8 cellular contexts compared by ENCODE assay signal in genomic region chr11:19344661-19345518, GRCh38.
DNase-seq lines count a peak whose midpoint lies in the region; ATAC-seq and TF ChIP-seq lines count a peak whose summit lies in the region.

No MANE protein-coding gene starts in this region.

- DNase-seq in NCI-H1092 (lab: John Stamatoyannopoulos, UW) (peak; percentile 39), left lobe of liver (ENCODE audit: low spot score) (peak; percentile 59), tibial nerve (ENCODE audit: low spot score in 2 of 2) (no peak), DMS114 treated with DMSO at 0.1 percent for 48 hours (lab: John Stamatoyannopoulos, UW; ENCODE audit: unreplicated experiment) (no peak), T-helper 1 cell (no peak)
- no peak for DNase-seq in central memory CD8-positive, alpha-beta T cell (ENCODE audit: low spot score in 2 of 2)

- ATAC-seq in GM18868 (IDR thresholded peaks at IDR 0.05; ENCODE audit: unreplicated experiment) (peak; percentile 52), left lobe of liver (peak; percentile 72)
- no peak for ATAC-seq in central memory CD8-positive, alpha-beta T cell (replicated peaks; ENCODE audit: extremely low read depth, poor library complexity, severe bottlenecking)

- H3K27me3 Mint-ChIP-seq in central memory CD8-positive, alpha-beta T cell: peaks cover 86% of the 10 kb centered on the region

- no peaks in the 10 kb centered on the region for H3K36me3 Mint-ChIP-seq in central memory CD8-positive, alpha-beta T cell (ENCODE audit: insufficient read depth)

- H3K27me3 ChIP-seq in ACC112 (ENCODE audit: insufficient read depth, low read length) (peaks cover 17% of the 10 kb centered on the region), tibial nerve (peaks cover 0 to 65% of the 10 kb centered on the region in 2 donors)

- H3K36me3 ChIP-seq in ACC112 (ENCODE audit: insufficient read depth, low read length) (no peaks in the 10 kb centered on the region), tibial nerve (no peaks in the 10 kb centered on the region)

- H2AFZ ChIP-seq in ACC112 (ENCODE audit: low read length, unreplicated experiment): peak overlapping the region; percentile 51

- peaks cover 29% of the 10 kb centered on the region for H3K4me1 ChIP-seq in ACC112 (ENCODE audit: control insufficient read depth, insufficient read depth, low read length, unreplicated experiment)
- peaks cover 0 to 26% (median 2%) of the 10 kb centered on the region in 4 donors for H3K4me1 ChIP-seq in tibial nerve

- H3K27ac ChIP-seq in ACC112 (ENCODE audit: low read depth, low read length): peak overlapping the region; percentile 49; the same call in 1 of the 2 replicates
- peak overlapping the region in 1 of 4 donors; percentile 57 for H3K27ac ChIP-seq in tibial nerve

- peaks cover 49% of the 10 kb centered on the region for H3K79me2 ChIP-seq in ACC112 (ENCODE audit: control insufficient read depth, insufficient read depth, low read length, unreplicated experiment)

- H3K9me3 ChIP-seq in tibial nerve: no peaks in the 10 kb centered on the region

- no peak overlapping the region for H3K27ac Mint-ChIP-seq in central memory CD8-positive, alpha-beta T cell (ENCODE audit: low read depth)

- no peak for TF ChIP-seq CTCF in tibial nerve (IDR thresholded peaks at IDR 0.05)

- peak overlapping the region; percentile 94 for H3K4me3 ChIP-seq in ACC112 (ENCODE audit: low read depth, low read length)
- H3K4me3 ChIP-seq in tibial nerve: peak overlapping the region; percentile 25 to 59 (median 36)

- peak overlapping the region; percentile 65 for H3K4me3 Mint-ChIP-seq in central memory CD8-positive, alpha-beta T cell

- TF ChIP-seq EP300 in tibial nerve (IDR thresholded peaks at IDR 0.05): peak in 1 of 2 donors; percentile 4

- 11 to 29% methylated on average over 17 to 41 of the region's 44 CpGs for WGBS in tibial nerve, 2 donors

- TF ChIP-seq POLR2A in tibial nerve (IDR thresholded peaks at IDR 0.05): no peak

- no peaks in the 10 kb centered on the region for H3K9me3 Mint-ChIP-seq in central memory CD8-positive, alpha-beta T cell

- peaks cover 9% of the 10 kb centered on the region for H3K4me1 Mint-ChIP-seq in central memory CD8-positive, alpha-beta T cell

Comparison
In these comparisons a context has a peak if more than half of its experiments do, and no peak if none do; other contexts are left out.
1. DNase-seq: peak in NCI-H1092 (single experiment) and left lobe of liver (single experiment); none in central memory CD8-positive, alpha-beta T cell (0 of 2), tibial nerve (0 of 2), DMS114 treated with DMSO at 0.1 percent for 48 hours (single experiment) and T-helper 1 cell (0 of 5).